Comparison of ENCODE assay signal across 9 cellular contexts in genomic region chr20:49594143-49594928, GRCh38. TPM values are rescaled to one million over a fixed set of nuclear protein-coding genes. Genes with fewer than 3 reads are reported as not detected.
A peak's percentile ranks its signal among the peaks of the same experiment; 100 is the strongest.
DNase-seq lines count a peak whose midpoint lies in the region; ATAC-seq and TF ChIP-seq lines count a peak whose summit lies in the region.
"Had no signal": no experiment of that assay in that cellular context is flagged by ENCODE, and none has a peak within 500 bp of the region (broad histone marks: within the 10 kb centered on the region; RNA-seq: fewer than 3 reads in every experiment).

No MANE protein-coding gene starts in this region.

- peaks cover 53% of the 10 kb centered on the region for H3K36me3 Mint-ChIP-seq in activated CD8-positive, alpha-beta memory T cell treated with anti-CD3 and anti-CD28 coated beads, Interleukin-2, amount 10 ng/mL, durations not matched to agents 7 days and 5 days

- CTCF ChIA-PET in activated CD8-positive, alpha-beta memory T cell treated with anti-CD3 and anti-CD28 coated beads, Interleukin-2, amount 10 ng/mL, durations not matched to agents 7 days and 5 days (lab: Charles Lee) = interaction anchor here (1.2 to 7.7 kb wide), 10 partner anchors 10 to 60 kb away, joined by 3 to 141 read pairs (median 6); no protein-coding TSS in a partner anchor

- peaks cover 88% of the 10 kb centered on the region for H3K4me1 Mint-ChIP-seq in activated CD8-positive, alpha-beta memory T cell treated with anti-CD3 and anti-CD28 coated beads, Interleukin-2, amount 10 ng/mL, durations not matched to agents 7 days and 5 days

- TF ChIP-seq CTCF in fibroblast of villous mesenchyme (IDR thresholded peaks at IDR 0.05; ENCODE audit: insufficient read depth, low read depth, low read length) = no peak

- H3K27me3 ChIP-seq in MG63 = no peaks in the 10 kb centered on the region

- H3K4me3 ChIP-seq in MG63 (no peak overlapping the region), fibroblast of villous mesenchyme (ENCODE audit: low read depth, low read length) (no peak overlapping the region)

- peak; percentile 66 for ATAC-seq in activated CD8-positive, alpha-beta memory T cell treated with anti-CD3 and anti-CD28 coated beads, Interleukin-2, amount 10 ng/mL, durations not matched to agents 7 days and 5 days
- no peak for ATAC-seq in GM18498 (IDR thresholded peaks at IDR 0.05; ENCODE audit: unreplicated experiment)

- H3K27ac Mint-ChIP-seq in activated CD8-positive, alpha-beta memory T cell treated with anti-CD3 and anti-CD28 coated beads, Interleukin-2, amount 10 ng/mL, durations not matched to agents 7 days and 5 days = peak overlapping the region; percentile 99

- no peaks in the 10 kb centered on the region for H3K9me3 ChIP-seq in MG63

- peak overlapping the region; percentile 94 for H3K4me3 Mint-ChIP-seq in activated CD8-positive, alpha-beta memory T cell treated with anti-CD3 and anti-CD28 coated beads, Interleukin-2, amount 10 ng/mL, durations not matched to agents 7 days and 5 days
- H3K4me3 Mint-ChIP-seq: neural crest cell had no signal

- H3K9me3 Mint-ChIP-seq in activated CD8-positive, alpha-beta memory T cell treated with anti-CD3 and anti-CD28 coated beads, Interleukin-2, amount 10 ng/mL, durations not matched to agents 7 days and 5 days (ENCODE audit: low read depth) = peaks cover 2% of the 10 kb centered on the region
- H3K9me3 Mint-ChIP-seq: neural crest cell had no signal

- H3K36me3 ChIP-seq in MG63 = no peaks in the 10 kb centered on the region

- DNase-seq in MG63 = peak; percentile 71
- DNase-seq in activated CD8-positive, alpha-beta memory T cell treated with anti-CD3 and anti-CD28 coated beads, Interleukin-2, amount 10 ng/mL, durations not matched to agents 7 days and 5 days = peak; percentile 96
- peak; percentile 89 for DNase-seq in fibroblast of villous mesenchyme (ENCODE audit: low read depth)
- peak; percentile 57 to 60 for DNase-seq in stimulated activated CD4-positive, alpha-beta T cell treated with anti-CD3 and anti-CD28 coated beads, Interleukin-2, amount 100 ng/mL, for 48 hours
- no peak for DNase-seq in NCI-H446 (lab: John Stamatoyannopoulos, UW)
- no peak for DNase-seq in NCI-H1436 (lab: John Stamatoyannopoulos, UW)
- no peak for DNase-seq in NCI-H446 treated with DMSO at 0.1 percent for 48 hours (lab: John Stamatoyannopoulos, UW)

- H3K27me3 Mint-ChIP-seq in activated CD8-positive, alpha-beta memory T cell treated with anti-CD3 and anti-CD28 coated beads, Interleukin-2, amount 10 ng/mL, durations not matched to agents 7 days and 5 days = no peaks in the 10 kb centered on the region

RNA-seq across cellular contexts. Expression of gene PTGIS, which starts 26.4 kb away (rescaled TPM):
- 4.1 and 6.2 TPM in 2 replicates for total RNA-seq in MG63 (2014; rRNA removed; shearing (Covaris generic); ENCODE audit: low replicate concordance)
- 10 to 100 TPM in 1 of 2 experiments, 1 to 10 TPM in 1; 3.8 to 15.1 TPM for total RNA-seq in activated CD8-positive, alpha-beta memory T cell treated with anti-CD3 and anti-CD28 coated beads, Interleukin-2, amount 10 ng/mL, durations not matched to agents 7 days and 5 days
- total RNA-seq in fibroblast of villous mesenchyme = 2.2 and 6.1 TPM in 2 replicates

Comparison
In these comparisons a context has a peak if more than half of its experiments do, and no peak if none do; other contexts are left out.
1. DNase-seq: peak in MG63 (single experiment), activated CD8-positive, alpha-beta memory T cell treated with anti-CD3 and anti-CD28 coated beads, Interleukin-2, amount 10 ng/mL, durations not matched to agents 7 days and 5 days (single experiment), fibroblast of villous mesenchyme (single experiment) and stimulated activated CD4-positive, alpha-beta T cell treated with anti-CD3 and anti-CD28 coated beads, Interleukin-2, amount 100 ng/mL, for 48 hours (2 of 2); none in NCI-H446 (0 of 2), NCI-H1436 (single experiment) and NCI-H446 treated with DMSO at 0.1 percent for 48 hours (single experiment).